Comparison of ENCODE assay signal across 20 cellular contexts in genomic region chr6:159279790-159280277, GRCh38.
DNase-seq lines count a peak whose midpoint lies in the region; ATAC-seq, FAIRE-seq and TF ChIP-seq lines count a peak whose summit lies in the region.
"Had no signal": no experiment of that assay in that cellular context is flagged by ENCODE, and none has a peak within 500 bp of the region (broad histone marks: within the 10 kb centered on the region; RNA-seq: fewer than 3 reads in every experiment).

No MANE protein-coding gene starts in this region.

- H3K27ac Mint-ChIP-seq in HFFc6: no peak overlapping the region
- H3K27ac Mint-ChIP-seq: stimulated activated memory B cell treated with anti-CD40 and anti-IgM and Interleukin-4, amounts not matched to agents 10 μg/mL and 1 μg/mL and 100 μg/mL, for 72 hours; T-cell had no signal

- no peak overlapping the region for H3K4me3 Mint-ChIP-seq in HFFc6
- H3K4me3 Mint-ChIP-seq: stimulated activated memory B cell treated with anti-CD40 and anti-IgM and Interleukin-4, amounts not matched to agents 10 μg/mL and 1 μg/mL and 100 μg/mL, for 72 hours; T-cell had no signal

- WGBS in trophoblast cell (ENCODE audit: extremely low coverage, insufficient coverage, insufficient read length): no CpG with 5 or more reads among the region's 10 CpGs

- H3K4me3 ChIP-seq in choroid plexus epithelial cell (ENCODE audit: low read depth, low read length): no peak overlapping the region
- no peak overlapping the region for H3K4me3 ChIP-seq in trophoblast cell (ENCODE audit: low read depth, low read length)
- H3K4me3 ChIP-seq: gastrocnemius medialis, mucosa of descending colon, upper lobe of left lung had no signal

- no peaks in the 10 kb centered on the region for H3K79me2 ChIP-seq in trophoblast cell (ENCODE audit: control insufficient read depth, insufficient read depth, low read length, poor library complexity)

- peaks cover 4% of the 10 kb centered on the region for H3K9me3 ChIP-seq in trophoblast cell (ENCODE audit: insufficient read depth, low read depth, low read length)
- H3K9me3 ChIP-seq: gastrocnemius medialis, mucosa of descending colon, upper lobe of left lung had no signal

- H4K91ac ChIP-seq in trophoblast cell (ENCODE audit: low read depth, low read length): no peak overlapping the region

- H3K9me3 Mint-ChIP-seq in HFFc6: peaks cover 10% of the 10 kb centered on the region
- H3K9me3 Mint-ChIP-seq: stimulated activated memory B cell treated with anti-CD40 and anti-IgM and Interleukin-4, amounts not matched to agents 10 μg/mL and 1 μg/mL and 100 μg/mL, for 72 hours; T-cell had no signal

- H3K27me3 ChIP-seq in trophoblast cell (ENCODE audit: insufficient read depth, low read length): no peaks in the 10 kb centered on the region
- H3K27me3 ChIP-seq: gastrocnemius medialis, upper lobe of left lung had no signal

- peak in 1 of 2 donors; percentile 67 for ATAC-seq in left cardiac atrium
- ATAC-seq in Right ventricle myocardium inferior: no peak
- no peak for ATAC-seq in GM21528 (IDR thresholded peaks at IDR 0.05; ENCODE audit: low FRiP score, unreplicated experiment)
- ATAC-seq: gastrocnemius medialis, mucosa of descending colon, PC-3, T-cell had no signal

- H3K18ac ChIP-seq in trophoblast cell (ENCODE audit: low read length): no peak overlapping the region

- H3K4ac ChIP-seq in trophoblast cell (ENCODE audit: low read depth, low read length): no peak overlapping the region

- H3K9ac ChIP-seq in trophoblast cell (ENCODE audit: low read length): no peak overlapping the region

- H3K27ac ChIP-seq in trophoblast cell (ENCODE audit: low read depth, low read length): no peak overlapping the region
- H3K27ac ChIP-seq: gastrocnemius medialis, upper lobe of left lung had no signal

- intact Hi-C loops in left cardiac atrium (cut with DNase I): no loop called here
- intact Hi-C loops in Right ventricle myocardium inferior (cut with DNase I): no loop called here

- no peak overlapping the region for H3K4me2 ChIP-seq in trophoblast cell (ENCODE audit: low read length)

- peaks cover 0 to 2% of the 10 kb centered on the region in 2 experiments for H3K4me1 ChIP-seq in trophoblast cell (ENCODE audit: control insufficient read depth in 1 of 2, insufficient read depth in 2 of 2, low read length in 2 of 2)
- H3K4me1 ChIP-seq: gastrocnemius medialis, upper lobe of left lung had no signal

- no peak overlapping the region for H3K23ac ChIP-seq in trophoblast cell (ENCODE audit: low read length)

- peaks cover 4% of the 10 kb centered on the region; the same call in 1 of the 2 replicates for H3K4me1 Mint-ChIP-seq in HFFc6 (ENCODE audit: low read depth)
- H3K4me1 Mint-ChIP-seq: stimulated activated memory B cell treated with anti-CD40 and anti-IgM and Interleukin-4, amounts not matched to agents 10 μg/mL and 1 μg/mL and 100 μg/mL, for 72 hours; T-cell had no signal

- no peaks in the 10 kb centered on the region for H3K79me1 ChIP-seq in trophoblast cell (ENCODE audit: low read length)

- no peak overlapping the region for H2BK12ac ChIP-seq in trophoblast cell (ENCODE audit: low read length)

- H2AK5ac ChIP-seq in trophoblast cell (ENCODE audit: low read length): no peak overlapping the region

- POLR2A ChIA-PET in HEK293T (lab: Yijun Ruan, JAX): no interaction called here

- no peak overlapping the region for H2BK120ac ChIP-seq in trophoblast cell (ENCODE audit: insufficient read depth, low read length, poor library complexity)

- H3K36me3 ChIP-seq in trophoblast cell (ENCODE audit: control insufficient read depth in 1 of 2, insufficient read depth in 2 of 2, low read length in 2 of 2): no peaks in the 10 kb centered on the region
- H3K36me3 ChIP-seq: gastrocnemius medialis, upper lobe of left lung had no signal

- H3K27me3 Mint-ChIP-seq in HFFc6 (ENCODE audit: insufficient read depth): peaks cover 3% of the 10 kb centered on the region; the same call in 1 of the 2 replicates

- H3K36me3 Mint-ChIP-seq in HFFc6 (ENCODE audit: low read depth): no peaks in the 10 kb centered on the region; the same call in none of the 2 replicates
- H3K36me3 Mint-ChIP-seq: stimulated activated memory B cell treated with anti-CD40 and anti-IgM and Interleukin-4, amounts not matched to agents 10 μg/mL and 1 μg/mL and 100 μg/mL, for 72 hours; T-cell had no signal

- no peak overlapping the region for H4K8ac ChIP-seq in trophoblast cell (ENCODE audit: low read depth, low read length)

- no peak overlapping the region for H4K12ac ChIP-seq in trophoblast cell (ENCODE audit: low read depth, low read length)

- DNase-seq in left cardiac atrium (peak; percentile 26), Right ventricle myocardium inferior (ENCODE audit: missing footprints) (no peak), RCC 7860 (ENCODE audit: low spot score) (peak; percentile 39), choroid plexus epithelial cell (ENCODE audit: low read depth) (peak; percentile 11), trophoblast cell (peak; percentile 76 to 85), HEK293T (ENCODE audit: extremely low spot score) (no peak), HFFc6 (no peak)
- DNase-seq: activated CD4-positive, CD25-positive, alpha-beta regulatory T cell; activated naive CD4-positive, alpha-beta T cell; effector memory CD4-positive, alpha-beta T cell; gastrocnemius medialis; IMR-90; mucosa of descending colon; NCI-H1092; NCI-H2227 treated with DMSO at 0.1 percent for 48 hours; PC-3; T-cell; upper lobe of left lung had no signal

- no peak for FAIRE-seq in RCC 7860 (lab: Jason Lieb, UNC)

- CTCF ChIA-PET in HEK293T (lab: Yijun Ruan, JAX): no interaction called here

- no peak overlapping the region for H3K14ac ChIP-seq in trophoblast cell (ENCODE audit: low read length)

- H2BK5ac ChIP-seq in trophoblast cell (ENCODE audit: low read depth, low read length, poor library complexity): no peak overlapping the region

- no peak overlapping the region for H2AFZ ChIP-seq in trophoblast cell (ENCODE audit: insufficient read depth, low read length, poor library complexity)

- TF ChIP-seq CTCF in choroid plexus epithelial cell (conservative IDR thresholded peaks at IDR 0.05; ENCODE audit: low read depth, low read length) (no peak), HFFc6 (IDR thresholded peaks at IDR 0.05) (no peak)

TF ChIP-seq in HEK293T, 16 proteins besides CTCF, POLR2A, EP300 and RAD21:
- TF ChIP-seq ZNF384 (IDR thresholded peaks at IDR 0.05) (no peak), TARDBP (IDR thresholded peaks at IDR 0.05) (no peak), ELF4 (IDR thresholded peaks at IDR 0.05) (no peak), CTBP1 (IDR thresholded peaks at IDR 0.05; ENCODE audit: borderline replicate concordance) (no peak), FOXM1 (IDR thresholded peaks at IDR 0.05; ENCODE audit: borderline replicate concordance) (no peak), FOXK2 (IDR thresholded peaks at IDR 0.05) (no peak), LEF1 (IDR thresholded peaks at IDR 0.05; ENCODE audit: borderline replicate concordance) (no peak), HDGF (IDR thresholded peaks at IDR 0.05; ENCODE audit: borderline replicate concordance) (no peak)

Comparison
In these comparisons a context has a peak if more than half of its experiments do, and no peak if none do; other contexts are left out.
1. DNase-seq: peak in left cardiac atrium (single experiment), RCC 7860 (single experiment), choroid plexus epithelial cell (single experiment) and trophoblast cell (2 of 2); none in Right ventricle myocardium inferior (single experiment), HEK293T (single experiment) and HFFc6 (single experiment).